18 cellular contexts compared by ENCODE assay signal in genomic region chr16:27505297-27506236, GRCh38. TPM values are rescaled to one million over a fixed set of nuclear protein-coding genes. Genes with fewer than 3 reads are reported as not detected.
DNase-seq lines count a peak whose midpoint lies in the region; ATAC-seq and TF ChIP-seq lines count a peak whose summit lies in the region.
"Had no signal": no experiment of that assay in that cellular context is flagged by ENCODE, and none has a peak within 500 bp of the region (broad histone marks: within the 10 kb centered on the region; RNA-seq: fewer than 3 reads in every experiment).

No MANE protein-coding gene starts in this region.

- CTCF ChIA-PET in activated CD8-positive, alpha-beta memory T cell treated with anti-CD3 and anti-CD28 coated beads, Interleukin-2, amount 10 ng/mL, durations not matched to agents 7 days and 5 days (lab: Charles Lee): interaction anchor here (0.9 kb wide), 1 partner anchor 11 kb away, joined by 3 read pairs; no protein-coding TSS in a partner anchor

- H3K36me3 Mint-ChIP-seq in activated CD8-positive, alpha-beta memory T cell treated with anti-CD3 and anti-CD28 coated beads, Interleukin-2, amount 10 ng/mL, durations not matched to agents 7 days and 5 days: peaks cover 38% of the 10 kb centered on the region

- peak; percentile 56; the same call in 2 of the 3 replicates for ATAC-seq in RWPE2 (ENCODE audit: low read depth)
- ATAC-seq in left lobe of liver: peak; percentile 47
- no peak for ATAC-seq in activated CD8-positive, alpha-beta memory T cell treated with anti-CD3 and anti-CD28 coated beads, Interleukin-2, amount 10 ng/mL, durations not matched to agents 7 days and 5 days
- ATAC-seq: WTC11 had no signal

- H3K9me3 Mint-ChIP-seq in activated CD8-positive, alpha-beta memory T cell treated with anti-CD3 and anti-CD28 coated beads, Interleukin-2, amount 10 ng/mL, durations not matched to agents 7 days and 5 days (ENCODE audit: low read depth): no peaks in the 10 kb centered on the region
- H3K9me3 Mint-ChIP-seq: activated T-helper 2 cell treated with anti-CD3 and anti-CD28 coated beads, Interferon-gamma antibody, Interleukin-2, Interleukin-4, amounts not matched to agents 10 μg/mL and 5 μg/mL and 100 μg/mL, durations not matched to agents 14 hours and 24 hours and 36 hours; CD4-positive, alpha-beta memory T cell; WTC11 had no signal

- 24 to 62% methylated on average over 7 to 12 of the region's 13 CpGs for WGBS in esophagus squamous epithelium, 2 donors

- H3K27me3 Mint-ChIP-seq in activated CD8-positive, alpha-beta memory T cell treated with anti-CD3 and anti-CD28 coated beads, Interleukin-2, amount 10 ng/mL, durations not matched to agents 7 days and 5 days: no peaks in the 10 kb centered on the region
- H3K27me3 Mint-ChIP-seq: CD4-positive, alpha-beta memory T cell had no signal

- no peak for TF ChIP-seq CTCF in RWPE2 (IDR thresholded peaks at IDR 0.05; ENCODE audit: poor library complexity, severe bottlenecking)
- no peak for TF ChIP-seq CTCF in esophagus squamous epithelium (IDR thresholded peaks at IDR 0.05)

- H3K27ac ChIP-seq in RWPE2 (ENCODE audit: poor library complexity, severe bottlenecking) (no peak overlapping the region), esophagus squamous epithelium (peak overlapping the region; percentile 40 to 76 (median 62))
- H3K27ac ChIP-seq: transverse colon had no signal

- no peak overlapping the region for H3K4me3 Mint-ChIP-seq in activated CD8-positive, alpha-beta memory T cell treated with anti-CD3 and anti-CD28 coated beads, Interleukin-2, amount 10 ng/mL, durations not matched to agents 7 days and 5 days
- H3K4me3 Mint-ChIP-seq: CD4-positive, alpha-beta memory T cell; WTC11 had no signal

- intact Hi-C loops in esophagus squamous epithelium (cut with DNase I): no loop called here

- H3K27me3 ChIP-seq in RWPE2 (ENCODE audit: insufficient read depth, poor library complexity, severe bottlenecking) (no peaks in the 10 kb centered on the region), esophagus squamous epithelium (no peaks in the 10 kb centered on the region)
- H3K27me3 ChIP-seq: transverse colon had no signal

- no peak for TF ChIP-seq POLR2A in esophagus squamous epithelium (IDR thresholded peaks at IDR 0.05)

- peaks cover 89% of the 10 kb centered on the region for H3K36me3 ChIP-seq in RWPE2 (ENCODE audit: low read depth)
- peaks cover 70 to 100% (median 79%) of the 10 kb centered on the region in 3 donors for H3K36me3 ChIP-seq in esophagus squamous epithelium

- H3K9me3 ChIP-seq in RWPE2 (ENCODE audit: severe bottlenecking) (no peaks in the 10 kb centered on the region), esophagus squamous epithelium (no peaks in the 10 kb centered on the region)
- H3K9me3 ChIP-seq: transverse colon had no signal

- no peaks in the 10 kb centered on the region for H3K4me1 Mint-ChIP-seq in activated CD8-positive, alpha-beta memory T cell treated with anti-CD3 and anti-CD28 coated beads, Interleukin-2, amount 10 ng/mL, durations not matched to agents 7 days and 5 days
- H3K4me1 Mint-ChIP-seq: CD4-positive, alpha-beta memory T cell; WTC11 had no signal

- H3K4me1 ChIP-seq in RWPE2 (ENCODE audit: insufficient read depth, poor library complexity, severe bottlenecking) (peaks cover 4% of the 10 kb centered on the region), esophagus squamous epithelium (peaks cover 0 to 34% (median 0%) of the 10 kb centered on the region in 3 donors)
- H3K4me1 ChIP-seq: transverse colon had no signal

- H3K27ac Mint-ChIP-seq in activated CD8-positive, alpha-beta memory T cell treated with anti-CD3 and anti-CD28 coated beads, Interleukin-2, amount 10 ng/mL, durations not matched to agents 7 days and 5 days: no peak overlapping the region
- H3K27ac Mint-ChIP-seq: activated T-helper 2 cell treated with anti-CD3 and anti-CD28 coated beads, Interferon-gamma antibody, Interleukin-2, Interleukin-4, amounts not matched to agents 10 μg/mL and 5 μg/mL and 100 μg/mL, durations not matched to agents 14 hours and 24 hours and 36 hours; WTC11 had no signal

- H3K4me3 ChIP-seq in RWPE2 (ENCODE audit: severe bottlenecking) (no peak overlapping the region), esophagus squamous epithelium (no peak overlapping the region)
- H3K4me3 ChIP-seq: transverse colon had no signal

- peak; percentile 25 for DNase-seq in GM03348 (ENCODE audit: low spot score)
- DNase-seq in RWPE2 (ENCODE audit: low spot score): no peak
- DNase-seq in esophagus squamous epithelium (lab: John Stamatoyannopoulos, UW): no peak
- no peak for DNase-seq in left lobe of liver (ENCODE audit: low spot score)
- no peak for DNase-seq in NCI-H1436 treated with DMSO at 0.1 percent for 48 hours (lab: John Stamatoyannopoulos, UW)
- DNase-seq in activated T-cell treated with anti-CD3 and anti-CD28 coated beads, Interleukin-2, amount 50 U/mL, for 48 hours: no peak
- DNase-seq in activated CD8-positive, alpha-beta memory T cell treated with anti-CD3 and anti-CD28 coated beads, Interleukin-2, amount 10 ng/mL, durations not matched to agents 7 days and 5 days: no peak
- DNase-seq in globus pallidus (ENCODE audit: low spot score): no peak
- DNase-seq: CD4-positive, alpha-beta memory T cell; DMS79 treated with DMSO at 0.1 percent for 48 hours; kidney; NCI-H2081 treated with DMSO at 0.1 percent for 48 hours; NCI-H526 treated with DMSO at 0.1 percent for 48 hours; retina; stimulated activated naive CD4-positive, alpha-beta T cell treated with Interleukin-2 at 50 U/mL for 16 hours; transverse colon had no signal

RNA-seq across cellular contexts. Expression of gene GTF3C1, which starts 44.1 kb away (rescaled TPM):
- 100 to 1,000 TPM in 1 of 4 donors, 10 to 100 TPM in 3; 76.5 to 171 (median 84.9) TPM for total RNA-seq in esophagus squamous epithelium
- total RNA-seq in left lobe of liver: 34.2 TPM
- total RNA-seq in activated CD8-positive, alpha-beta memory T cell treated with anti-CD3 and anti-CD28 coated beads, Interleukin-2, amount 10 ng/mL, durations not matched to agents 7 days and 5 days: 10 to 100 TPM; 56.1 to 58.6 TPM

RNA-seq across cellular contexts. Expression of gene KATNIP, which starts 44.4 kb away (rescaled TPM):
- total RNA-seq in esophagus squamous epithelium (10 to 100 TPM; 17.5 to 32.2 (median 25.5) TPM), left lobe of liver (7.1 TPM)
- total RNA-seq in activated CD8-positive, alpha-beta memory T cell treated with anti-CD3 and anti-CD28 coated beads, Interleukin-2, amount 10 ng/mL, durations not matched to agents 7 days and 5 days: 10 to 100 TPM; 15.0 to 20.1 TPM
